In genomic region chr3:71579934-71580318, GRCh38 we compare ENCODE assay signal across 8 cellular contexts. TPM values are rescaled to one million over a fixed set of nuclear protein-coding genes. Genes with fewer than 3 reads are reported as not detected.
DNase-seq lines count a peak whose midpoint lies in the region; FAIRE-seq and TF ChIP-seq lines count a peak whose summit lies in the region.

No MANE protein-coding gene starts in this region.

- H3K9me3 ChIP-seq in Peyer's patch: no peaks in the 10 kb centered on the region
- H3K9me3 ChIP-seq in esophagus (ENCODE audit: control insufficient read depth in 2 of 2, insufficient read depth in 1 of 2, low read depth in 1 of 2, low read length in 1 of 2): no peaks in the 10 kb centered on the region
- H3K9me3 ChIP-seq in kidney (ENCODE audit: control insufficient read depth in 1 of 2, low read length in 2 of 2): no peaks in the 10 kb centered on the region

- H3K27ac ChIP-seq in Peyer's patch (peak overlapping the region; percentile 5 to 99 (median 40)), esophagus (ENCODE audit: low read depth in 2 of 2, low read length in 1 of 2) (peak overlapping the region; percentile 22 to 75), kidney (ENCODE audit: low read depth in 2 of 2, low read length in 2 of 2) (no peak overlapping the region)

- H3K36me3 ChIP-seq in Peyer's patch (no peaks in the 10 kb centered on the region), esophagus (ENCODE audit: control insufficient read depth in 2 of 2, insufficient read depth in 2 of 2, low read length in 1 of 2) (no peaks in the 10 kb centered on the region), kidney (ENCODE audit: control insufficient read depth in 1 of 2, insufficient read depth in 2 of 2, low read length in 2 of 2) (no peaks in the 10 kb centered on the region)

- FAIRE-seq in kidney (lab: Jason Lieb, UNC): no peak

- DNase-seq in NOMO-1 (lab: John Stamatoyannopoulos, UW; ENCODE audit: unreplicated experiment in 2 of 2) (peak; percentile 63 to 70), NOMO-1 treated with dmso at 0.1 percent for 144 hours (lab: John Stamatoyannopoulos, UW; ENCODE audit: unreplicated experiment) (no peak), Peyer's patch (no peak), skeletal muscle cell (ENCODE audit: low read depth) (no peak), ureter (ENCODE audit: low spot score) (no peak), NCI-H1436 treated with DMSO at 0.1 percent for 48 hours (lab: John Stamatoyannopoulos, UW) (no peak), kidney (no peak)

- TF ChIP-seq CTCF in Peyer's patch (IDR thresholded peaks at IDR 0.05) (no peak), kidney (IDR thresholded peaks at IDR 0.05; ENCODE audit: borderline replicate concordance, extremely low read depth, insufficient read depth) (no peak)

- intact Hi-C loops in kidney (cut with DNase I): no loop called here

- WGBS in esophagus, 2 donors: 24 to 31% methylated on average over 3 of the region's 3 CpGs

- peak overlapping the region in 2 of 4 donors; percentile 15 to 27 for H3K4me3 ChIP-seq in Peyer's patch
- peak overlapping the region in 1 of 2 donors; percentile 88 for H3K4me3 ChIP-seq in esophagus (ENCODE audit: low read depth in 1 of 2, low read length in 2 of 2)
- H3K4me3 ChIP-seq in skeletal muscle cell (ENCODE audit: low read depth, low read length): peak overlapping the region; percentile 82
- no peak overlapping the region for H3K4me3 ChIP-seq in kidney (ENCODE audit: low read length in 2 of 2)

- H3K4me1 ChIP-seq in Peyer's patch (peaks cover 0 to 39% (median 5%) of the 10 kb centered on the region in 4 donors), esophagus (ENCODE audit: control insufficient read depth in 2 of 2, insufficient read depth in 2 of 2, low read length in 1 of 2) (peaks cover 0 to under 1% of the 10 kb centered on the region in 2 donors), kidney (ENCODE audit: control insufficient read depth in 1 of 2, insufficient read depth in 1 of 2, low read depth in 1 of 2, low read length in 2 of 2) (peaks cover 0 to 3% of the 10 kb centered on the region in 2 donors)

- no peak overlapping the region for H3K9ac ChIP-seq in kidney (ENCODE audit: low read length in 2 of 2)

- TF ChIP-seq POLR2A in Peyer's patch (IDR thresholded peaks at IDR 0.05): no peak

- H3K27me3 ChIP-seq in Peyer's patch (no peaks in the 10 kb centered on the region), esophagus (ENCODE audit: control insufficient read depth in 1 of 2, insufficient read depth in 2 of 2, low read length in 2 of 2) (no peaks in the 10 kb centered on the region)

RNA-seq across cellular contexts. Expression of gene FOXP1, which starts 3.6 kb away (rescaled TPM):
- 100 to 1,000 TPM; 103 to 173 (median 140) TPM for total RNA-seq in Peyer's patch
- 10 to 100 TPM; 10.7 to 20.4 TPM for polyA plus RNA-seq in esophagus
- 179 TPM for total RNA-seq in ureter
- total RNA-seq in kidney: 87.2 TPM
- 6.7 TPM for polyA plus RNA-seq in kidney (ENCODE audit: insufficient read depth, low read depth, low replicate concordance)

Comparison
In these comparisons a context has a peak if more than half of its experiments do, and no peak if none do; other contexts are left out.
1. DNase-seq: peak in NOMO-1 (2 of 2); none in NOMO-1 treated with dmso at 0.1 percent for 144 hours (single experiment), Peyer's patch (0 of 3), skeletal muscle cell (single experiment), ureter (single experiment), NCI-H1436 treated with DMSO at 0.1 percent for 48 hours (single experiment) and kidney (single experiment).
2. H3K27ac ChIP-seq: peak in Peyer's patch (4 of 4) and esophagus (2 of 2); none in kidney (0 of 2).